7 cellular contexts compared by ENCODE assay signal in genomic region chr14:38204717-38205115, GRCh38. TPM values are rescaled to one million over a fixed set of nuclear protein-coding genes. Genes with fewer than 3 reads are reported as not detected.
"Had no signal": no experiment of that assay in that cellular context is flagged by ENCODE, and none has a peak within 500 bp of the region (broad histone marks: within the 10 kb centered on the region; RNA-seq: fewer than 3 reads in every experiment).

No MANE protein-coding gene starts in this region.

- H2AFZ ChIP-seq: GM23338 had no signal

- H3K4me3 ChIP-seq: GM23338, K562 had no signal

- H3K27ac Mint-ChIP-seq: GM23338, H9 had no signal

- DNase-seq: H9, HCEC 1CT had no signal

- H3K4me2 ChIP-seq: GM23338 had no signal

- H3K4me3 Mint-ChIP-seq: GM23338, H9 had no signal

- FAIRE-seq: H54, HTR-8/SVneo, K562 had no signal

RNA-seq across cellular contexts. Expression of gene SSTR1, which starts 3.0 kb away (rescaled TPM):
- total RNA-seq: K562 had no signal
- polyA plus RNA-seq: K562 had no signal

RNA-seq across cellular contexts. Expression of gene CLEC14A, which starts 51.2 kb away (rescaled TPM):
- total RNA-seq: GM23338, H9, HT-29, K562 had no signal
- polyA plus RNA-seq: GM23338, K562 had no signal
